16 cellular contexts compared by ENCODE assay signal in the genomic region with DNA sequence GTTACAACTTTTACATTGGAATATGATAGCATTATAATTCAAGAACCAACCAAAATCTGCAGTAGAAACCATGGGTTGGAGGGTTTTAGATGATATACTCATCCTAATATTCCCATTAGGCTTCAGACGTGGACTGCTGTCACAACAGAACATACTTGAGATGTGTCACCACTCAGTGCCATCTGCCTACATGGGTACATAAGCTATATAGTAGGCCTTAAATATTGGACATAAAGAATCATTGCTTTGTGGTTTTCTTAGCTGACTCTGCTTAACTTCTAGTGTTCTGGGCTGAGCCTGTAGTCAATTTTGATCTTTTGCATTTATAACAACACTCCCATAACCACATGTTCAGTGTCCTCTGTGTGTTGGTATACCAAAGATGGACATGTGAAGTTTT. TPM values are rescaled to one million over a fixed set of nuclear protein-coding genes. Genes with fewer than 3 reads are reported as not detected.
A peak's percentile ranks its signal among the peaks of the same experiment; 100 is the strongest.
DNase-seq lines count a peak whose midpoint lies in the region; ATAC-seq and TF ChIP-seq lines count a peak whose summit lies in the region.
"Had no signal": no experiment of that assay in that cellular context is flagged by ENCODE, and none has a peak within 500 bp of the region (broad histone marks: within the 10 kb centered on the region; RNA-seq: fewer than 3 reads in every experiment).

No MANE protein-coding gene starts in this region.

- peaks cover 7 to 11% of the 10 kb centered on the region in 2 experiments for H3K4me1 ChIP-seq in neutrophil (ENCODE audit: control insufficient read depth in 1 of 2, insufficient read depth in 1 of 2, low read depth in 1 of 2, low read length in 1 of 2)

- CTCF ChIA-PET in RWPE1 (lab: Yijun Ruan, JAX), result no interaction called here

- peak overlapping the region; percentile 1 for H3K27ac ChIP-seq in neutrophil
- no peak overlapping the region for H3K27ac ChIP-seq in RWPE1

- H3K27me3 ChIP-seq in neutrophil, result no peaks in the 10 kb centered on the region

- H3K36me3 Mint-ChIP-seq in activated T-cell treated with anti-CD3 and anti-CD28 coated beads, Interleukin-2, amount 50 U/mL, for 24 hours (ENCODE audit: low read depth), result peaks cover 65% of the 10 kb centered on the region
- H3K36me3 Mint-ChIP-seq in activated T-cell treated with anti-CD3 and anti-CD28 coated beads, Interleukin-2, amount 50 U/mL, for 4 hours (ENCODE audit: insufficient read depth), result peaks cover 26% of the 10 kb centered on the region
- H3K36me3 Mint-ChIP-seq in IgD-negative memory B cell (peaks cover 3% of the 10 kb centered on the region), T-helper 17 cell (ENCODE audit: low read depth) (peaks cover 4% of the 10 kb centered on the region)

- POLR2A ChIA-PET in RWPE1 (lab: Yijun Ruan, JAX; ENCODE audit: low non-redundant PET), result no interaction called here

- H3K9me3 ChIP-seq in T-helper 17 cell (ENCODE audit: control insufficient read depth, low read length, poor library complexity, severe bottlenecking) (no peaks in the 10 kb centered on the region), neutrophil (no peaks in the 10 kb centered on the region)

- peak overlapping the region; percentile 93 for H3K27ac Mint-ChIP-seq in activated T-cell treated with anti-CD3 and anti-CD28 coated beads, Interleukin-2, amount 50 U/mL, for 24 hours
- H3K27ac Mint-ChIP-seq in IgD-negative memory B cell, result peak overlapping the region; percentile 23 to 78 (median 68)
- H3K27ac Mint-ChIP-seq in T-helper 17 cell, result peak overlapping the region; percentile 98

- H3K4me3 ChIP-seq in neutrophil (ENCODE audit: low read depth in 1 of 2, low read length in 1 of 2), result no peak overlapping the region

- ATAC-seq in activated T-cell treated with anti-CD3 and anti-CD28 coated beads, Interleukin-2, amount 50 U/mL, for 4 hours, result no peak
- ATAC-seq in T-helper 17 cell, result peak; percentile 36
- no peak for ATAC-seq in HG03520 (IDR thresholded peaks at IDR 0.05; ENCODE audit: unreplicated experiment)
- ATAC-seq: PC-3 had no signal

- H3K4me1 Mint-ChIP-seq in activated T-cell treated with anti-CD3 and anti-CD28 coated beads, Interleukin-2, amount 50 U/mL, for 24 hours (ENCODE audit: low read depth), result peaks cover 82% of the 10 kb centered on the region
- peaks cover 80% of the 10 kb centered on the region for H3K4me1 Mint-ChIP-seq in activated T-cell treated with anti-CD3 and anti-CD28 coated beads, Interleukin-2, amount 50 U/mL, for 4 hours (ENCODE audit: low read depth)
- peaks cover 67 to 78% (median 75%) of the 10 kb centered on the region in 3 donors for H3K4me1 Mint-ChIP-seq in IgD-negative memory B cell
- H3K4me1 Mint-ChIP-seq in T-helper 17 cell, result peaks cover 54% of the 10 kb centered on the region

- no peaks in the 10 kb centered on the region for H3K9me3 Mint-ChIP-seq in activated T-cell treated with anti-CD3 and anti-CD28 coated beads, Interleukin-2, amount 50 U/mL, for 24 hours
- H3K9me3 Mint-ChIP-seq in activated T-cell treated with anti-CD3 and anti-CD28 coated beads, Interleukin-2, amount 50 U/mL, for 4 hours, result no peaks in the 10 kb centered on the region
- H3K9me3 Mint-ChIP-seq in IgD-negative memory B cell, result no peaks in the 10 kb centered on the region

- H3K27me3 Mint-ChIP-seq in activated T-cell treated with anti-CD3 and anti-CD28 coated beads, Interleukin-2, amount 50 U/mL, for 24 hours, result no peaks in the 10 kb centered on the region
- no peaks in the 10 kb centered on the region for H3K27me3 Mint-ChIP-seq in activated T-cell treated with anti-CD3 and anti-CD28 coated beads, Interleukin-2, amount 50 U/mL, for 4 hours (ENCODE audit: low read depth)
- H3K27me3 Mint-ChIP-seq in IgD-negative memory B cell (peaks cover 3% of the 10 kb centered on the region), T-helper 17 cell (no peaks in the 10 kb centered on the region)

- TF ChIP-seq CTCF in neutrophil (IDR thresholded peaks at IDR 0.05) (no peak), RWPE1 (conservative IDR thresholded peaks at IDR 0.05; ENCODE audit: low read depth) (no peak)

- no peak overlapping the region for H3K4me3 Mint-ChIP-seq in activated T-cell treated with anti-CD3 and anti-CD28 coated beads, Interleukin-2, amount 50 U/mL, for 24 hours
- H3K4me3 Mint-ChIP-seq in activated T-cell treated with anti-CD3 and anti-CD28 coated beads, Interleukin-2, amount 50 U/mL, for 4 hours, result no peak overlapping the region
- peak overlapping the region in 2 of 4 donors; percentile 28 to 75 for H3K4me3 Mint-ChIP-seq in IgD-negative memory B cell
- H3K4me3 Mint-ChIP-seq in T-helper 17 cell, result no peak overlapping the region

- no peak for DNase-seq in activated T-cell treated with anti-CD3 and anti-CD28 coated beads, Interleukin-2, amount 50 U/mL, for 24 hours
- no peak for DNase-seq in activated T-cell treated with anti-CD3 and anti-CD28 coated beads, Interleukin-2, amount 50 U/mL, for 4 hours
- DNase-seq in T-helper 17 cell (no peak), amniotic stem cell (lab: John Stamatoyannopoulos, UW) (no peak), RWPE1 (ENCODE audit: low spot score) (no peak)
- DNase-seq: C1 segment of cervical spinal cord; Calu3; H7; NCI-H1417 treated with DMSO at 0.1 percent for 48 hours; NCI-H2029; NCI-H2171 treated with DMSO at 0.1 percent for 48 hours; NK-92 treated with Interleukin-12 subunit alpha and Interleukin-12 subunit beta, amount 100 ng/mL, for 24 hours; PC-3 had no signal

- H3K36me3 ChIP-seq in neutrophil, result peaks cover 3% of the 10 kb centered on the region

RNA-seq across cellular contexts. Expression of gene RAP1A, which starts 14.1 kb away (rescaled TPM):
- 100 to 1,000 TPM; 169 to 182 (median 171) TPM for total RNA-seq in activated T-cell treated with anti-CD3 and anti-CD28 coated beads, Interleukin-2, amount 50 U/mL, for 4 hours
- 44.9 TPM for polyA plus RNA-seq in IgD-negative memory B cell
- 100 to 1,000 TPM; 109 to 112 TPM for total RNA-seq in T-helper 17 cell
